Comparison of ENCODE assay signal across 15 cellular contexts in genomic region chr16:84498859-84499620, GRCh38.
"Had no signal": no experiment of that assay in that cellular context is flagged by ENCODE, and none has a peak within 500 bp of the region (broad histone marks: within the 10 kb centered on the region; RNA-seq: fewer than 3 reads in every experiment).

No MANE protein-coding gene starts in this region.

- H3K27ac Mint-ChIP-seq: activated CD4-positive, alpha-beta memory T cell treated with anti-CD3 and anti-CD28 coated beads for 36 hours; activated T-cell treated with anti-CD3 and anti-CD28 coated beads, Interleukin-2, amount 50 U/mL, for 72 hours; nephron progenitor cell; T-helper 17 cell had no signal

- H3K4me3 Mint-ChIP-seq: activated CD4-positive, alpha-beta memory T cell treated with anti-CD3 and anti-CD28 coated beads for 36 hours; activated T-cell treated with anti-CD3 and anti-CD28 coated beads, Interleukin-2, amount 50 U/mL, for 72 hours; nephron progenitor cell; T-helper 17 cell had no signal

- ATAC-seq: activated CD4-positive, CD25-positive, alpha-beta regulatory T cell treated with anti-CD3 and anti-CD28 coated beads, Interleukin-2, amount 50 U/mL, for 24 hours; activated T-cell treated with anti-CD3 and anti-CD28 coated beads, Interleukin-2, amount 50 U/mL, for 72 hours; heart left ventricle; left ventricle myocardium superior; T-helper 17 cell had no signal

- DNase-seq: activated CD4-positive, alpha-beta memory T cell treated with anti-CD3 and anti-CD28 coated beads for 36 hours; activated naive CD4-positive, alpha-beta T cell; activated T-cell treated with anti-CD3 and anti-CD28 coated beads, Interleukin-2, amount 50 U/mL, for 72 hours; caudate nucleus; effector CD8-positive, alpha-beta T cell; heart left ventricle; left ventricle myocardium superior; mesendoderm; nephron progenitor cell; stimulated activated CD4-positive, alpha-beta T cell treated with anti-CD3 and anti-CD28 coated beads, Interleukin-4, amount 100 ng/mL, for 1 hour; stimulated activated CD8-positive, alpha-beta memory T cell treated with anti-CD3 and anti-CD28 coated beads, Interleukin-4, amount 100 ng/mL, for 48 hours; stomach; T-helper 17 cell; uterus had no signal

- H3K27me3 Mint-ChIP-seq: activated CD4-positive, alpha-beta memory T cell treated with anti-CD3 and anti-CD28 coated beads for 36 hours; T-helper 17 cell had no signal
